Comparison of ENCODE assay signal across 21 cellular contexts in the genomic region with DNA sequence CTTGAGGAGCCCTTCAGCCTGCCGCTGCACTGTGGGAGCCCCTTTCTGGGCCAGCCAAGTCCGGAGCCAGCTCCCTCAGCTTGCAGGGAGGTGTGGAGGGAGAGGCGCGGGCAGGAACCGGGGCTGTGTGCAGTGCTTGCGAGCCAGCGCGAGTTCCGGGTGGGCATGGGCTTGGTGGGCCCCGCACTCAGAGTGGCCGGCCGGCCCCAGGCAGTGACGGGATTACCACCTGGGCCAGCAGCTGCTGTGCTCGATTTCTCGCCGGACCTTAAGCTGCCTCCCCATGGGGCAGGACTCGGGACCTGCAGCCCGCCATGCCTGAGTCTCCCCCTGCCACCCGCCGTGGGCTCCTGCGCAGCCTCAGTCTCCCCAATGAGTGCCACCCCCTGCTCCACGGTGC.
DNase-seq lines count a peak whose midpoint lies in the region; ATAC-seq, FAIRE-seq and TF ChIP-seq lines count a peak whose summit lies in the region.
"Had no signal": no experiment of that assay in that cellular context is flagged by ENCODE, and none has a peak within 500 bp of the region (broad histone marks: within the 10 kb centered on the region; RNA-seq: fewer than 3 reads in every experiment).

No MANE protein-coding gene starts in this region.

- ATAC-seq in HepG2 = no peak; the same call in 2 of the 3 replicates
- no peak for ATAC-seq in right lobe of liver
- ATAC-seq in GM19035 (IDR thresholded peaks at IDR 0.05; ENCODE audit: unreplicated experiment) = no peak
- ATAC-seq: GM12878, GM23338 had no signal

- CTCF ChIA-PET in HepG2 (lab: Yijun Ruan, JAX; ENCODE audit: low intra/inter-chr PET ratio, low total read pairs) = no interaction called here

- no peak for TF ChIP-seq POLR2A in HepG2 (IDR thresholded peaks at IDR 0.05; ENCODE audit: insufficient read depth in 1 of 2, low read depth in 2 of 2, low read length in 2 of 2)
- no peak for TF ChIP-seq POLR2A in right lobe of liver (IDR thresholded peaks at IDR 0.05)

- no TSS peak for BruUV-seq in HepG2 (replicated peaks; lab: Mats Ljungman, UMichigan)

- no peak for FAIRE-seq in HepG2 (lab: Jason Lieb, UNC)
- no peak for FAIRE-seq in kidney (lab: Jason Lieb, UNC)
- FAIRE-seq: A204.1, D721Med, GM12878, H54 had no signal

- TF ChIP-seq EP300 in HepG2 (IDR thresholded peaks at IDR 0.05; ENCODE audit: low read depth in 2 of 2, low read length in 2 of 2) = no peak
- no peak for TF ChIP-seq EP300 in HepG2 (CRISPR knock-in tag; IDR thresholded peaks at IDR 0.05; ENCODE audit: borderline replicate concordance)

- H2BK12ac ChIP-seq in trophoblast cell (ENCODE audit: low read length) = no peak overlapping the region

- H3K9ac ChIP-seq in HepG2 (ENCODE audit: insufficient read depth, low read depth, low read length) = no peak overlapping the region
- no peak overlapping the region for H3K9ac ChIP-seq in kidney (ENCODE audit: low read length in 2 of 2)
- H3K9ac ChIP-seq in trophoblast cell (ENCODE audit: low read length) = no peak overlapping the region
- H3K9ac ChIP-seq: BLaER1 treated with 17β-estradiol and CSF1 and Interleukin-3, amounts not matched to agents 10 nM and 100 nM had no signal

- H2AK5ac ChIP-seq in trophoblast cell (ENCODE audit: low read length) = no peak overlapping the region

- H3K4me1 ChIP-seq in HepG2 (ENCODE audit: insufficient read depth, low read length) (peaks cover 3% of the 10 kb centered on the region), right lobe of liver (no peaks in the 10 kb centered on the region), kidney (ENCODE audit: control insufficient read depth in 1 of 2, insufficient read depth in 1 of 2, low read depth in 1 of 2, low read length in 2 of 2) (no peaks in the 10 kb centered on the region), trophoblast cell (ENCODE audit: control insufficient read depth in 1 of 2, insufficient read depth in 2 of 2, low read length in 2 of 2) (no peaks in the 10 kb centered on the region)
- H3K4me1 ChIP-seq: BLaER1 treated with 17β-estradiol and CSF1 and Interleukin-3, amounts not matched to agents 10 nM and 100 nM; HAP-1 had no signal

- peak overlapping the region; percentile 46 for H3K18ac ChIP-seq in trophoblast cell (ENCODE audit: low read length)

- WGBS in HepG2 (ENCODE audit: low lambda C conversion rate) = 100% methylated on average over 1 of the region's 22 CpGs
- WGBS in right lobe of liver (ENCODE audit: insufficient coverage, low coverage, low lambda C conversion rate, missing lambda C conversion rate) = no CpG with 5 or more reads among the region's 22 CpGs
- no CpG with 5 or more reads among the region's 22 CpGs for WGBS in trophoblast cell (ENCODE audit: extremely low coverage, insufficient coverage, insufficient read length)

- in situ Hi-C loops in HepG2 (cut with HindIII; ENCODE audit: extremely low pct_ligation_motif_present, low pct_unique_long_range_greater_than_20kb) = loop anchor here (25.0 kb wide), 1 partner anchor 113 kb away; the partner anchor contains the start of gene PAWR

- no peaks in the 10 kb centered on the region for H4K20me1 ChIP-seq in HepG2 (ENCODE audit: insufficient read depth, low read length)
- H4K20me1 ChIP-seq: BLaER1 treated with 17β-estradiol and CSF1 and Interleukin-3, amounts not matched to agents 10 nM and 100 nM had no signal

- no peak overlapping the region for H2BK5ac ChIP-seq in trophoblast cell (ENCODE audit: low read depth, low read length, poor library complexity)

- H4K91ac ChIP-seq in trophoblast cell (ENCODE audit: low read depth, low read length) = no peak overlapping the region

- POLR2A ChIA-PET in HepG2 (lab: Yijun Ruan, JAX) = no interaction called here

- H3K79me2 ChIP-seq in HepG2 (ENCODE audit: insufficient read depth, low read length) (peaks cover 3% of the 10 kb centered on the region), trophoblast cell (ENCODE audit: control insufficient read depth, insufficient read depth, low read length, poor library complexity) (no peaks in the 10 kb centered on the region)

- no peak overlapping the region for H3K4ac ChIP-seq in trophoblast cell (ENCODE audit: low read depth, low read length)

- H3K27ac ChIP-seq in HepG2 (ENCODE audit: extremely low read length, insufficient read depth, low read length) (no peak overlapping the region), right lobe of liver (no peak overlapping the region), kidney (ENCODE audit: low read depth in 2 of 2, low read length in 2 of 2) (no peak overlapping the region), trophoblast cell (ENCODE audit: low read depth, low read length) (no peak overlapping the region)
- H3K27ac ChIP-seq: 22Rv1; BLaER1 treated with 17β-estradiol and CSF1 and Interleukin-3, amounts not matched to agents 10 nM and 100 nM had no signal

- H3K79me1 ChIP-seq in trophoblast cell (ENCODE audit: low read length) = no peaks in the 10 kb centered on the region

- H2AFZ ChIP-seq in HepG2 (ENCODE audit: low read length) = no peak overlapping the region
- no peak overlapping the region for H2AFZ ChIP-seq in trophoblast cell (ENCODE audit: insufficient read depth, low read length, poor library complexity)
- H2AFZ ChIP-seq: GM23338 had no signal

- H3K14ac ChIP-seq in trophoblast cell (ENCODE audit: low read length) = no peak overlapping the region

- H3K4me3 ChIP-seq in HepG2 (replicated peaks in 1 of 3; ENCODE audit: insufficient read depth in 1 of 3, low read depth in 2 of 3, low read length in 3 of 3) (no peak overlapping the region), right lobe of liver (no peak overlapping the region), kidney (ENCODE audit: low read length in 2 of 2) (no peak overlapping the region), trophoblast cell (ENCODE audit: low read depth, low read length) (no peak overlapping the region)
- H3K4me3 ChIP-seq: BLaER1 treated with 17β-estradiol and CSF1 and Interleukin-3, amounts not matched to agents 10 nM and 100 nM; GM12878; GM23338; HAP-1 had no signal

- H4K12ac ChIP-seq in trophoblast cell (ENCODE audit: low read depth, low read length) = no peak overlapping the region

- H3K23ac ChIP-seq in trophoblast cell (ENCODE audit: low read length) = no peak overlapping the region

- TF ChIP-seq CTCF in HepG2 (CRISPR knock-in tag; IDR thresholded peaks at IDR 0.05) (no peak), right lobe of liver (IDR thresholded peaks at IDR 0.05) (no peak), kidney (IDR thresholded peaks at IDR 0.05; ENCODE audit: borderline replicate concordance, extremely low read depth, insufficient read depth) (no peak)

- H3K4me2 ChIP-seq in HepG2 (ENCODE audit: low read depth, low read length) (no peak overlapping the region), trophoblast cell (ENCODE audit: low read length) (no peak overlapping the region)
- H3K4me2 ChIP-seq: BLaER1 treated with 17β-estradiol and CSF1 and Interleukin-3, amounts not matched to agents 10 nM and 100 nM; GM23338 had no signal

- no peak for DNase-seq in HepG2 (ENCODE audit: low spot score)
- DNase-seq in right lobe of liver = no peak
- DNase-seq in kidney = peak; percentile 62
- no peak for DNase-seq in trophoblast cell
- DNase-seq in OCI-M1 (lab: John Stamatoyannopoulos, UW) = no peak
- DNase-seq in NCI-H2107 (lab: John Stamatoyannopoulos, UW) = no peak
- DNase-seq: CD4-positive, alpha-beta T cell; CD8-positive, alpha-beta memory T cell; DMS 273 treated with DMSO at 0.1 percent for 48 hours; DMS79; EL; GDM1 had no signal

- H3K9me3 ChIP-seq in HepG2 (ENCODE audit: low read length) = no peaks in the 10 kb centered on the region
- no peaks in the 10 kb centered on the region for H3K9me3 ChIP-seq in right lobe of liver
- H3K9me3 ChIP-seq in kidney (ENCODE audit: control insufficient read depth in 1 of 2, low read length in 2 of 2) = no peaks in the 10 kb centered on the region
- peaks cover 13% of the 10 kb centered on the region for H3K9me3 ChIP-seq in trophoblast cell (ENCODE audit: insufficient read depth, low read depth, low read length)
- H3K9me3 ChIP-seq: HAP-1 had no signal

- no peak for TF ChIP-seq RAD21 in HepG2 (CRISPR knock-in tag; IDR thresholded peaks at IDR 0.05)

- intact Hi-C loops in HepG2 (cut with micrococcal nuclease; ENCODE audit: unreplicated experiment) (no loop called here), right lobe of liver (cut with DNase I) (no loop called here), kidney (cut with DNase I) (no loop called here)

- no peak overlapping the region for H4K8ac ChIP-seq in trophoblast cell (ENCODE audit: low read depth, low read length)

- H3K27me3 ChIP-seq in HepG2 (ENCODE audit: control insufficient read depth in 1 of 2, insufficient read depth in 2 of 2, low read length in 2 of 2) = no peaks in the 10 kb centered on the region
- H3K27me3 ChIP-seq in right lobe of liver = no peaks in the 10 kb centered on the region
- H3K27me3 ChIP-seq in trophoblast cell (ENCODE audit: insufficient read depth, low read length) = no peaks in the 10 kb centered on the region
- H3K27me3 ChIP-seq: BLaER1 treated with 17β-estradiol and CSF1 and Interleukin-3, amounts not matched to agents 10 nM and 100 nM had no signal

- H2BK120ac ChIP-seq in trophoblast cell (ENCODE audit: insufficient read depth, low read length, poor library complexity) = no peak overlapping the region

- H3K36me3 ChIP-seq in HepG2 (replicated peaks in 1 of 2; ENCODE audit: control insufficient read depth in 1 of 2, insufficient read depth in 2 of 2, low read length in 2 of 2) = peaks cover 6 to 9% of the 10 kb centered on the region in 2 experiments; a peak in 4 of 5 replicates
- H3K36me3 ChIP-seq in right lobe of liver = no peaks in the 10 kb centered on the region
- H3K36me3 ChIP-seq in kidney (ENCODE audit: control insufficient read depth in 1 of 2, insufficient read depth in 2 of 2, low read length in 2 of 2) = peaks cover 0 to 6% of the 10 kb centered on the region in 2 donors
- peaks cover 33 to 41% of the 10 kb centered on the region in 2 experiments for H3K36me3 ChIP-seq in trophoblast cell (ENCODE audit: control insufficient read depth in 1 of 2, insufficient read depth in 2 of 2, low read length in 2 of 2)
- H3K36me3 ChIP-seq: HAP-1 had no signal

TF ChIP-seq in HepG2, 621 proteins besides CTCF, POLR2A, EP300 and RAD21 (continues in another document):
- peak; percentile 47 for TF ChIP-seq AGO2 (optimal IDR thresholded peaks at IDR 0.05; ENCODE audit: low read depth, low read length)
